In genomic region chr19:38848299-38849146, GRCh38 we compare ENCODE assay signal across 8 cellular contexts. TPM values are rescaled to one million over a fixed set of nuclear protein-coding genes. Genes with fewer than 3 reads are reported as not detected.
A peak's percentile ranks its signal among the peaks of the same experiment; 100 is the strongest.
DNase-seq lines count a peak whose midpoint lies in the region; ATAC-seq and TF ChIP-seq lines count a peak whose summit lies in the region.

No MANE protein-coding gene starts in this region.

- no peak for TF ChIP-seq CTCF in HFF-Myc (IDR thresholded peaks at IDR 0.05; ENCODE audit: low read depth, low read length, missing control alignments)

- H3K4me1 Mint-ChIP-seq in activated CD8-positive, alpha-beta T cell treated with anti-CD3 and anti-CD28 coated beads, Interleukin-2, amount 10 ng/mL, durations not matched to agents 7 days and 5 days (ENCODE audit: low read depth), result peaks cover 63% of the 10 kb centered on the region
- peaks cover 63% of the 10 kb centered on the region for H3K4me1 Mint-ChIP-seq in stimulated activated memory B cell treated with anti-CD40 and anti-IgM and Interleukin-4, amounts not matched to agents 10 μg/mL and 1 μg/mL and 100 μg/mL, for 72 hours

- H3K36me3 ChIP-seq in iPS-15b (ENCODE audit: control insufficient read depth, insufficient read depth, low read length), result peaks cover 46% of the 10 kb centered on the region

- H3K27me3 ChIP-seq in iPS-15b (ENCODE audit: control insufficient read depth, insufficient read depth, low read length), result no peaks in the 10 kb centered on the region

- no peaks in the 10 kb centered on the region for H3K4me1 ChIP-seq in iPS-15b (ENCODE audit: control insufficient read depth, insufficient read depth, low read length)

- H3K9ac ChIP-seq in iPS-15b (ENCODE audit: low read depth, low read length), result peak overlapping the region; percentile 98

- H3K9me3 Mint-ChIP-seq in activated CD8-positive, alpha-beta T cell treated with anti-CD3 and anti-CD28 coated beads, Interleukin-2, amount 10 ng/mL, durations not matched to agents 7 days and 5 days (ENCODE audit: insufficient read depth), result no peaks in the 10 kb centered on the region
- no peaks in the 10 kb centered on the region for H3K9me3 Mint-ChIP-seq in stimulated activated memory B cell treated with anti-CD40 and anti-IgM and Interleukin-4, amounts not matched to agents 10 μg/mL and 1 μg/mL and 100 μg/mL, for 72 hours

- POLR2A ChIA-PET in activated CD8-positive, alpha-beta T cell treated with anti-CD3 and anti-CD28 coated beads, Interleukin-2, amount 10 ng/mL, durations not matched to agents 7 days and 5 days (lab: Charles Lee), result interaction anchor here (0.5 to 4.2 kb wide), 24 partner anchors 9 to 587 kb away, joined by 3 to 27 read pairs (median 4); partner anchors contain the start of genes ECH1, EIF3K, FAM98C and MRPS12

- H3K27ac Mint-ChIP-seq in activated CD8-positive, alpha-beta T cell treated with anti-CD3 and anti-CD28 coated beads, Interleukin-2, amount 10 ng/mL, durations not matched to agents 7 days and 5 days, result peak overlapping the region; percentile 100
- peak overlapping the region; percentile 97 for H3K27ac Mint-ChIP-seq in stimulated activated memory B cell treated with anti-CD40 and anti-IgM and Interleukin-4, amounts not matched to agents 10 μg/mL and 1 μg/mL and 100 μg/mL, for 72 hours

- peaks cover 52% of the 10 kb centered on the region for H3K36me3 Mint-ChIP-seq in activated CD8-positive, alpha-beta T cell treated with anti-CD3 and anti-CD28 coated beads, Interleukin-2, amount 10 ng/mL, durations not matched to agents 7 days and 5 days (ENCODE audit: low read depth)
- H3K36me3 Mint-ChIP-seq in stimulated activated memory B cell treated with anti-CD40 and anti-IgM and Interleukin-4, amounts not matched to agents 10 μg/mL and 1 μg/mL and 100 μg/mL, for 72 hours, result peaks cover 53% of the 10 kb centered on the region

- no peaks in the 10 kb centered on the region for H3K27me3 Mint-ChIP-seq in activated CD8-positive, alpha-beta T cell treated with anti-CD3 and anti-CD28 coated beads, Interleukin-2, amount 10 ng/mL, durations not matched to agents 7 days and 5 days (ENCODE audit: low read depth)
- no peaks in the 10 kb centered on the region for H3K27me3 Mint-ChIP-seq in stimulated activated memory B cell treated with anti-CD40 and anti-IgM and Interleukin-4, amounts not matched to agents 10 μg/mL and 1 μg/mL and 100 μg/mL, for 72 hours

- no peak for ATAC-seq in activated CD8-positive, alpha-beta T cell treated with anti-CD3 and anti-CD28 coated beads, Interleukin-2, amount 10 ng/mL, durations not matched to agents 7 days and 5 days
- ATAC-seq in stimulated activated memory B cell treated with anti-CD40 and anti-IgM and Interleukin-4, amounts not matched to agents 10 μg/mL and 1 μg/mL and 100 μg/mL, for 72 hours, result no peak
- no peak for ATAC-seq in GM19463 (IDR thresholded peaks at IDR 0.05; ENCODE audit: unreplicated experiment)

- H3K4me3 Mint-ChIP-seq in activated CD8-positive, alpha-beta T cell treated with anti-CD3 and anti-CD28 coated beads, Interleukin-2, amount 10 ng/mL, durations not matched to agents 7 days and 5 days, result peak overlapping the region; percentile 95
- peak overlapping the region; percentile 93 for H3K4me3 Mint-ChIP-seq in stimulated activated memory B cell treated with anti-CD40 and anti-IgM and Interleukin-4, amounts not matched to agents 10 μg/mL and 1 μg/mL and 100 μg/mL, for 72 hours

- CTCF ChIA-PET in activated CD8-positive, alpha-beta T cell treated with anti-CD3 and anti-CD28 coated beads, Interleukin-2, amount 10 ng/mL, durations not matched to agents 7 days and 5 days (lab: Charles Lee), result interaction anchor here (0.8 to 2.6 kb wide), 11 partner anchors 12 to 214 kb away, joined by 3 to 10 read pairs (median 4); partner anchors contain the start of genes ECH1, MRPS12 and SARS2

- DNase-seq in HFF-Myc (ENCODE audit: extremely low read depth, low read depth), result no peak
- DNase-seq in activated CD8-positive, alpha-beta T cell treated with anti-CD3 and anti-CD28 coated beads, Interleukin-2, amount 10 ng/mL, durations not matched to agents 7 days and 5 days, result no peak
- no peak for DNase-seq in HPDE6-E6E7 (ENCODE audit: extremely low spot score)
- no peak for DNase-seq in NCI-H2171 (lab: John Stamatoyannopoulos, UW)
- DNase-seq in cerebellum (ENCODE audit: low spot score), result no peak

- H3K4me3 ChIP-seq in HFF-Myc (replicated peaks; ENCODE audit: low read depth, low read length) (peak overlapping the region; percentile 93), iPS-15b (ENCODE audit: low read depth, low read length) (peak overlapping the region; percentile 90)

- H3K9me3 ChIP-seq in iPS-15b (ENCODE audit: control insufficient read depth, insufficient read depth, low read length), result no peaks in the 10 kb centered on the region

RNA-seq across cellular contexts. Expression of gene HNRNPL, which starts 1.3 kb away (rescaled TPM):
- 100 to 1,000 TPM; 509 to 553 TPM for total RNA-seq in activated CD8-positive, alpha-beta T cell treated with anti-CD3 and anti-CD28 coated beads, Interleukin-2, amount 10 ng/mL, durations not matched to agents 7 days and 5 days
- total RNA-seq in cerebellum, result 188 TPM

RNA-seq across cellular contexts. Expression of gene ECH1, which starts 16.9 kb away (rescaled TPM):
- 100 to 1,000 TPM; 170 to 175 TPM for total RNA-seq in activated CD8-positive, alpha-beta T cell treated with anti-CD3 and anti-CD28 coated beads, Interleukin-2, amount 10 ng/mL, durations not matched to agents 7 days and 5 days
- 34.5 TPM for total RNA-seq in cerebellum

RNA-seq across cellular contexts. Expression of gene RINL, which starts 29.6 kb away (rescaled TPM):
- 10 to 100 TPM; 58.9 to 63.5 TPM for total RNA-seq in activated CD8-positive, alpha-beta T cell treated with anti-CD3 and anti-CD28 coated beads, Interleukin-2, amount 10 ng/mL, durations not matched to agents 7 days and 5 days
- 2.7 TPM for total RNA-seq in cerebellum

RNA-seq across cellular contexts. Expression of gene LGALS4, which starts 35.8 kb away (rescaled TPM):
- 1 to 10 TPM; 1.6 to 1.8 TPM for total RNA-seq in activated CD8-positive, alpha-beta T cell treated with anti-CD3 and anti-CD28 coated beads, Interleukin-2, amount 10 ng/mL, durations not matched to agents 7 days and 5 days
- total RNA-seq in cerebellum, result 3.2 TPM

RNA-seq across cellular contexts. Expression of gene SIRT2, which starts 50.9 kb away (rescaled TPM):
- total RNA-seq in activated CD8-positive, alpha-beta T cell treated with anti-CD3 and anti-CD28 coated beads, Interleukin-2, amount 10 ng/mL, durations not matched to agents 7 days and 5 days, result 10 to 100 TPM; 36.4 to 40.3 TPM
- 56.7 TPM for total RNA-seq in cerebellum

Comparison
In these comparisons a context has a peak if more than half of its experiments do, and no peak if none do; other contexts are left out.
1. RNA of gene RINL, which starts 29.6 kb away (total RNA-seq): 58.9 to 63.5 TPM in activated CD8-positive, alpha-beta T cell treated with anti-CD3 and anti-CD28 coated beads, Interleukin-2, amount 10 ng/mL, durations not matched to agents 7 days and 5 days; 2.7 TPM in cerebellum (single experiment); every median in the first group is over 10 times any median in the second.